In genomic region chr15:62756326-62756994, GRCh38 we compare ENCODE assay signal across 18 cellular contexts.
"Had no signal": no experiment of that assay in that cellular context is flagged by ENCODE, and none has a peak within 500 bp of the region (broad histone marks: within the 10 kb centered on the region; RNA-seq: fewer than 3 reads in every experiment).

No MANE protein-coding gene starts in this region.

- ATAC-seq: activated CD4-positive, CD25-positive, alpha-beta regulatory T cell treated with anti-CD3 and anti-CD28 coated beads, Interleukin-2, amount 50 U/mL, for 24 hours; activated naive CD4-positive, alpha-beta T cell treated with anti-CD3 and anti-CD28 coated beads, Interleukin-2, amount 50 U/mL, for 72 hours; gastrocnemius medialis; left ventricle myocardium superior; right cardiac atrium had no signal

- H3K9me3 ChIP-seq: breast epithelium, gastrocnemius medialis, testis had no signal

- H3K27me3 Mint-ChIP-seq: activated T-cell treated with anti-CD3 and anti-CD28 coated beads, Interleukin-2, amount 50 U/mL, for 24 hours had no signal

- H3K27ac Mint-ChIP-seq: activated T-cell treated with anti-CD3 and anti-CD28 coated beads, Interleukin-2, amount 50 U/mL, for 24 hours had no signal

- H3K79me2 ChIP-seq: hepatocyte had no signal

- H3K27ac ChIP-seq: hepatocyte, testis had no signal

- H3K4me3 Mint-ChIP-seq: activated T-cell treated with anti-CD3 and anti-CD28 coated beads, Interleukin-2, amount 50 U/mL, for 24 hours; neural crest cell had no signal

- H3K4me3 ChIP-seq: breast epithelium, gastrocnemius medialis, hepatocyte, testis had no signal

- H3K4me1 ChIP-seq: breast epithelium, gastrocnemius medialis had no signal

- FAIRE-seq: kidney had no signal

- H3K4me2 ChIP-seq: hepatocyte had no signal

- DNase-seq: activated CD4-positive, alpha-beta T cell treated with anti-CD3 and anti-CD28 coated beads, Interleukin-2, amount 50 U/mL, for 4 hours; activated effector memory CD4-positive, alpha-beta T cell treated with Interleukin-2 at 50 U/mL for 16 hours; activated T-cell treated with anti-CD3 and anti-CD28 coated beads, Interleukin-2, amount 50 U/mL, for 24 hours; effector CD4-positive, alpha-beta T cell; gastrocnemius medialis; kidney; left ventricle myocardium superior; mesendoderm; right cardiac atrium; Right ventricle myocardium superior; stimulated activated CD4-positive, alpha-beta T cell treated with anti-CD3 and anti-CD28 coated beads, Interleukin-2, amount 100 ng/mL, for 24 hours; stimulated activated naive CD4-positive, alpha-beta T cell; testis had no signal

- H3K9me3 Mint-ChIP-seq: activated naive CD4-positive, alpha-beta T cell treated with anti-CD3 and anti-CD28 coated beads, Interleukin-2, amount 50 U/mL, for 72 hours; activated T-cell treated with anti-CD3 and anti-CD28 coated beads, Interleukin-2, amount 50 U/mL, for 24 hours; neural crest cell had no signal

- H2AFZ ChIP-seq: hepatocyte had no signal

- H3K27me3 ChIP-seq: breast epithelium, gastrocnemius medialis, hepatocyte, testis had no signal

- H3K36me3 Mint-ChIP-seq: activated naive CD4-positive, alpha-beta T cell treated with anti-CD3 and anti-CD28 coated beads, Interleukin-2, amount 50 U/mL, for 72 hours had no signal

- H3K36me3 ChIP-seq: breast epithelium had no signal
